Comparison of ENCODE assay signal across 17 cellular contexts in genomic region chr17:1880851-1881630, GRCh38. TPM values are rescaled to one million over a fixed set of nuclear protein-coding genes. Genes with fewer than 3 reads are reported as not detected.
A peak's percentile ranks its signal among the peaks of the same experiment; 100 is the strongest.
DNase-seq lines count a peak whose midpoint lies in the region; ATAC-seq and TF ChIP-seq lines count a peak whose summit lies in the region.
"Had no signal": no experiment of that assay in that cellular context is flagged by ENCODE, and none has a peak within 500 bp of the region (broad histone marks: within the 10 kb centered on the region; RNA-seq: fewer than 3 reads in every experiment).

No MANE protein-coding gene starts in this region.

- no peaks in the 10 kb centered on the region for H3K4me1 ChIP-seq in GM23338 (ENCODE audit: insufficient read depth)
- H3K4me1 ChIP-seq: colonic mucosa, spleen had no signal

- no peaks in the 10 kb centered on the region for H3K4me1 Mint-ChIP-seq in GM23338

- H3K27me3 Mint-ChIP-seq in GM23338 (ENCODE audit: insufficient read depth, low read depth, poor library complexity), result no peaks in the 10 kb centered on the region
- H3K27me3 Mint-ChIP-seq: activated naive CD8-positive, alpha-beta T cell treated with anti-CD3 and anti-CD28 coated beads, Interleukin-2, amount 50 U/mL, for 24 hours had no signal

- H3K36me3 Mint-ChIP-seq in GM23338 (ENCODE audit: low read depth), result peaks cover 83% of the 10 kb centered on the region

- H3K9me2 ChIP-seq in GM23338 (ENCODE audit: insufficient read depth), result no peaks in the 10 kb centered on the region

- H3K9me3 Mint-ChIP-seq in GM23338, result no peaks in the 10 kb centered on the region
- H3K9me3 Mint-ChIP-seq: activated naive CD8-positive, alpha-beta T cell treated with anti-CD3 and anti-CD28 coated beads, Interleukin-2, amount 50 U/mL, for 24 hours had no signal

- H2AFZ ChIP-seq in GM23338, result no peak overlapping the region
- H2AFZ ChIP-seq: PC-9 had no signal

- H3K79me2 ChIP-seq in GM23338 (replicated peaks; ENCODE audit: insufficient read depth), result no peaks in the 10 kb centered on the region

- no peaks in the 10 kb centered on the region; the same call in 1 of the 2 replicates for H4K20me1 ChIP-seq in GM23338 (replicated peaks; ENCODE audit: insufficient read depth)

- no peak overlapping the region for H3K4me3 Mint-ChIP-seq in GM23338
- H3K4me3 Mint-ChIP-seq: activated naive CD8-positive, alpha-beta T cell treated with anti-CD3 and anti-CD28 coated beads, Interleukin-2, amount 50 U/mL, for 24 hours had no signal

- H3K36me3 ChIP-seq in GM23338 (ENCODE audit: insufficient read depth), result peaks cover 47% of the 10 kb centered on the region

- no peak overlapping the region for H3K27ac ChIP-seq in GM23338 (ENCODE audit: low read depth)
- H3K27ac ChIP-seq: C4-2B, colonic mucosa, PC-9, spleen had no signal

- no peak overlapping the region for H3K4me2 ChIP-seq in GM23338
- H3K4me2 ChIP-seq: PC-9 had no signal

- H3K4me3 ChIP-seq in astrocyte of the spinal cord (ENCODE audit: low read depth, low read length), result no peak overlapping the region
- H3K4me3 ChIP-seq in GM23338, result no peak overlapping the region
- H3K4me3 ChIP-seq: colonic mucosa, GM12878, PC-9, spleen had no signal

- TF ChIP-seq CTCF in astrocyte of the spinal cord (IDR thresholded peaks at IDR 0.05; ENCODE audit: low read depth, low read length), result no peak
- no peak for TF ChIP-seq CTCF in GM23338 (conservative IDR thresholded peaks at IDR 0.05; ENCODE audit: low read depth in 2 of 2)

- DNase-seq in LHCN-M2 (ENCODE audit: low read depth) (peak; percentile 21), astrocyte of the spinal cord (ENCODE audit: low read depth, low spot score) (peak; percentile 4), hypothalamus (lab: John Stamatoyannopoulos, UW) (peak in 28 of 51 donors; percentile 5 to 61 (median 28)), superior temporal gyrus (ENCODE audit: extremely low spot score) (peak; percentile 79), SHP77 treated with DMSO at 0.1 percent for 48 hours (lab: John Stamatoyannopoulos, UW) (no peak), GM23338 (ENCODE audit: low spot score) (no peak)
- DNase-seq: activated naive CD8-positive, alpha-beta T cell treated with anti-CD3 and anti-CD28 coated beads, Interleukin-2, amount 50 U/mL, for 24 hours; colonic mucosa; Karpas-422; NCI-H1436 treated with DMSO at 0.1 percent for 48 hours; NCI-H510A; PC-9; spleen had no signal

- H3F3A ChIP-seq in GM23338 (replicated peaks; ENCODE audit: low read depth), result peaks cover 6% of the 10 kb centered on the region; the same call in 1 of the 2 replicates

- no peaks in the 10 kb centered on the region for H3K27me3 ChIP-seq in GM23338 (ENCODE audit: insufficient read depth)
- H3K27me3 ChIP-seq: colonic mucosa, spleen had no signal

- H3K27ac Mint-ChIP-seq in GM23338, result no peak overlapping the region
- H3K27ac Mint-ChIP-seq: activated naive CD8-positive, alpha-beta T cell treated with anti-CD3 and anti-CD28 coated beads, Interleukin-2, amount 50 U/mL, for 24 hours had no signal

- in situ Hi-C loops in astrocyte of the spinal cord (cut with HindIII; ENCODE audit: low sequenced_read_pairs), result no loop called here

- ATAC-seq in HG02610 (IDR thresholded peaks at IDR 0.05; ENCODE audit: unreplicated experiment), result no peak
- ATAC-seq in GM23338, result no peak
- ATAC-seq: activated naive CD8-positive, alpha-beta T cell treated with anti-CD3 and anti-CD28 coated beads, Interleukin-2, amount 50 U/mL, for 24 hours; esophagus mucosa; GM12878 had no signal

TF ChIP-seq in GM23338, 12 proteins besides CTCF, POLR2A, EP300 and RAD21 (continues in another document):
- TF ChIP-seq ETS1 (IDR thresholded peaks at IDR 0.05) (no peak), ZNF462 (CRISPR knock-in tag; IDR thresholded peaks at IDR 0.05) (no peak), POLR2AphosphoS5 (IDR thresholded peaks at IDR 0.05; ENCODE audit: low read depth) (no peak), EZH2 (IDR thresholded peaks at IDR 0.05; ENCODE audit: low read depth, unreplicated experiment) (no peak), EZH2phosphoT487 (IDR thresholded peaks at IDR 0.05; ENCODE audit: unreplicated experiment) (no peak), NANOG (IDR thresholded peaks at IDR 0.05; ENCODE audit: borderline replicate concordance) (no peak)

RNA-seq across cellular contexts. Expression of gene RPA1, which starts 51.2 kb away (rescaled TPM):
- 19.3 and 28.1 TPM in 2 replicates for total RNA-seq in LHCN-M2 (2014; rRNA removed)
- polyA plus RNA-seq in LHCN-M2 (2012), result 57.9 TPM
- total RNA-seq in GM23338 (2014; rRNA removed; shearing (Covaris generic)), result 42.5 and 52.1 TPM in 2 replicates
- polyA plus RNA-seq in GM23338 (2016; fragmentation: Nextera tagmentation; extraction: Ambion mirVana), result 26.7 and 33.7 TPM in 2 replicates

RNA-seq across cellular contexts. Expression of gene SMYD4, which starts 51.3 kb away (rescaled TPM):
- 10.6 and 13.3 TPM in 2 replicates for total RNA-seq in LHCN-M2 (2014; rRNA removed)
- polyA plus RNA-seq in LHCN-M2 (2012), result 7.3 TPM
- 18.4 and 21.9 TPM in 2 replicates for total RNA-seq in GM23338 (2014; rRNA removed; shearing (Covaris generic))
- 14.8 and 17.0 TPM in 2 replicates for polyA plus RNA-seq in GM23338 (2016; fragmentation: Nextera tagmentation; extraction: Ambion mirVana)

Comparison
In these comparisons a context has a peak if more than half of its experiments do, and no peak if none do; other contexts are left out.
1. DNase-seq: peak in LHCN-M2 (single experiment), astrocyte of the spinal cord (single experiment), hypothalamus (28 of 51) and superior temporal gyrus (single experiment); none in SHP77 treated with DMSO at 0.1 percent for 48 hours (single experiment) and GM23338 (single experiment).